Comparison of ENCODE assay signal across 16 cellular contexts in the genomic region with DNA sequence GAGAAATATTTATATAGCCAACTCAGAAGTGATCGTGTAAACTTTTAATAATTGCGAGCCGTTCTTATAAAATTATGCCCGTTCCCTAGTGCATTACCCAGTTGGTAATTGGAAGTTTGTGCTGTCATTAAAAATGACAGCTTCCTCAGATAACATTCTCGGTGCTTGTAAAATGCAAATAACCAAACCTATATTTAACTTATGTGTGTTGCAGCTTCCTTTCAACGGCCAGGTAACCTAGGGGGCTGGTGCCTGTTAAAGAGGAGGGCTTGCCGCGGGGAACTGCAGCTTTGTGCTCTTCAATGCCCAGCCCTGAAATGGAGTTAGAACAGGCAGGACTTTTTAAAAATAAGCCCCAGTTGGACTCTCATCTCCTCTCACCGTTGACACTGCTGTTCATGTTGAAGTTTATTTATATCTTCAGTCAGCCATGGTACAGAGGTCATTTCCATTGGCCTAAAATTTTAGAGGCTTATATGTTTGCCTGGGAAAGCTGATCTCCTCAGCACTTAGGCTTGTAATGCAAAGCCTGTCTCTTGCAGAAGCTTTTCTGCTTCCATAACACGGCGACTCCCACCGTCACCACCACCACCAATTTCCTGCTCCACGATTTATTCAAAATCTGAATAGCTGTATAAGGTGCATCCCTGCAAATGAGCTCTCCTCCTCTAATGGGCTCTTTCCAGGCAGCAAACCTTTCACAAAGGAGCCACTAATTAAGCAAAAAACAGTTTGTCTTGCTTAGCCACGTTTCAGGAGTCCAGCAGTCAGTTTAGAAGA.
DNase-seq lines count a peak whose midpoint lies in the region; ATAC-seq and TF ChIP-seq lines count a peak whose summit lies in the region.
"Had no signal": no experiment of that assay in that cellular context is flagged by ENCODE, and none has a peak within 500 bp of the region (broad histone marks: within the 10 kb centered on the region; RNA-seq: fewer than 3 reads in every experiment).

No MANE protein-coding gene starts in this region.

- H3K4me2 ChIP-seq in Karpas-422 (ENCODE audit: low read depth, low read length, poor library complexity, severe bottlenecking) (peak overlapping the region; percentile 74), OCI-LY7 (ENCODE audit: low read length) (peak overlapping the region; percentile 81)
- H3K4me2 ChIP-seq: BLaER1 treated with 17β-estradiol and CSF1 and Interleukin-3, amounts not matched to agents 10 nM and 100 nM had no signal

- POLR2A ChIA-PET in OCI-LY7 (lab: Charles Lee), result interaction anchor here (0.6 to 2.4 kb wide), 11 partner anchors 12 to 1710 kb away, joined by 3 to 10 read pairs (median 3); a partner anchor contains a TSS

- no peaks in the 10 kb centered on the region for H3K27me3 ChIP-seq in Karpas-422 (ENCODE audit: low read length)
- H3K27me3 ChIP-seq in vagina, result no peaks in the 10 kb centered on the region
- H3K27me3 ChIP-seq in MG63, result no peaks in the 10 kb centered on the region

- peak overlapping the region; percentile 33 for H3K4me3 Mint-ChIP-seq in memory B cell
- H3K4me3 Mint-ChIP-seq: HFFc6 had no signal

- H4K20me1 ChIP-seq in Karpas-422 (ENCODE audit: insufficient read depth, low read depth, low read length) (no peaks in the 10 kb centered on the region), OCI-LY7 (ENCODE audit: insufficient read depth, low read length) (no peaks in the 10 kb centered on the region)

- H3K27me3 Mint-ChIP-seq in memory B cell, result peaks cover 11% of the 10 kb centered on the region

- H2AFZ ChIP-seq in Karpas-422 (ENCODE audit: low read length), result peak overlapping the region; percentile 6; the same call in 1 of the 2 replicates
- H2AFZ ChIP-seq in OCI-LY7 (ENCODE audit: low read length), result peak overlapping the region; percentile 70; the same call in 1 of the 2 replicates

- no peaks in the 10 kb centered on the region; the same call in 1 of the 2 replicates for H3K36me3 ChIP-seq in Karpas-422 (ENCODE audit: insufficient read depth, low read length)
- H3K36me3 ChIP-seq in OCI-LY7 (ENCODE audit: insufficient read depth, low read length), result peaks cover 4% of the 10 kb centered on the region
- H3K36me3 ChIP-seq in vagina, result no peaks in the 10 kb centered on the region
- no peaks in the 10 kb centered on the region for H3K36me3 ChIP-seq in MG63
- H3K36me3 ChIP-seq: colonic mucosa, pancreas had no signal

- no peaks in the 10 kb centered on the region for H3K9me3 Mint-ChIP-seq in memory B cell
- H3K9me3 Mint-ChIP-seq: HFFc6 had no signal

- H3K27ac Mint-ChIP-seq in memory B cell, result no peak overlapping the region
- H3K27ac Mint-ChIP-seq: HFFc6 had no signal

- peak overlapping the region; percentile 43 for H3K9ac ChIP-seq in Karpas-422 (ENCODE audit: low read length)
- H3K9ac ChIP-seq: BLaER1 treated with 17β-estradiol and CSF1 and Interleukin-3, amounts not matched to agents 10 nM and 100 nM had no signal

- peaks cover 21% of the 10 kb centered on the region for H3K4me1 Mint-ChIP-seq in memory B cell

- H3K79me2 ChIP-seq in Karpas-422 (ENCODE audit: low read length), result no peaks in the 10 kb centered on the region
- H3K79me2 ChIP-seq in OCI-LY7 (ENCODE audit: insufficient read depth, low read depth, low read length), result no peaks in the 10 kb centered on the region

- H3K4me1 ChIP-seq in Karpas-422 (ENCODE audit: low read length), result peaks cover 50% of the 10 kb centered on the region
- H3K4me1 ChIP-seq in OCI-LY7 (ENCODE audit: insufficient read depth, low read length, poor library complexity, severe bottlenecking), result peaks cover 60% of the 10 kb centered on the region
- H3K4me1 ChIP-seq in vagina, result peaks cover 15% of the 10 kb centered on the region
- H3K4me1 ChIP-seq: colonic mucosa had no signal

- intact Hi-C loops in OCI-LY7 (cut with micrococcal nuclease; ENCODE audit: unreplicated experiment) (loop anchor here (1.0 to 2.0 kb wide), 2 partner anchors 126 to 188 kb away; a partner anchor contains a TSS), vagina (cut with DNase I) (no loop called here)

- no peak for TF ChIP-seq POLR2A in vagina (IDR thresholded peaks at IDR 0.05)

- no peaks in the 10 kb centered on the region for H3K9me3 ChIP-seq in Karpas-422 (ENCODE audit: low read length)
- H3K9me3 ChIP-seq in OCI-LY7 (ENCODE audit: low read length), result no peaks in the 10 kb centered on the region
- no peaks in the 10 kb centered on the region for H3K9me3 ChIP-seq in vagina
- no peaks in the 10 kb centered on the region for H3K9me3 ChIP-seq in MG63
- H3K9me3 ChIP-seq: BLaER1 treated with 17β-estradiol and CSF1 and Interleukin-3, amounts not matched to agents 10 nM and 100 nM; colonic mucosa; mucosa of descending colon; pancreas had no signal

- H3K9me2 ChIP-seq in Karpas-422 (replicated peaks; ENCODE audit: insufficient read depth, low read length) (no peaks in the 10 kb centered on the region), OCI-LY7 (ENCODE audit: insufficient read depth, low read length) (no peaks in the 10 kb centered on the region)

- DNase-seq in GM12865 (ENCODE audit: low read depth) (peak; percentile 46), Karpas-422 (peak; percentile 88), OCI-LY7 (ENCODE audit: low spot score) (peak; percentile 88), memory B cell (ENCODE audit: low spot score in 2 of 2) (no peak), vagina (ENCODE audit: extremely low spot score in 2 of 2) (no peak), NCI-H446 treated with DMSO at 0.1 percent for 48 hours (lab: John Stamatoyannopoulos, UW) (no peak), MG63 (no peak), UCSD-AML1 (lab: John Stamatoyannopoulos, UW; ENCODE audit: unreplicated experiment) (no peak)
- DNase-seq: activated effector memory CD4-positive, alpha-beta T cell treated with anti-CD3 and anti-CD28 coated beads, Interleukin-2, amount 50 U/mL, for 16 hours; colonic mucosa; HFFc6; islet precursor cell; PC-3 had no signal

- CTCF ChIA-PET in OCI-LY7 (lab: Charles Lee; ENCODE audit: unreplicated experiment), result interaction anchor here (0.9 to 1.3 kb wide), 4 partner anchors 21 to 150 kb away, joined by 3 to 4 read pairs (median 3); a partner anchor contains a TSS

- TF ChIP-seq CTCF in GM12865 (IDR thresholded peaks at IDR 0.05; ENCODE audit: insufficient read depth, low read depth, low read length, missing control alignments), result no peak
- no peak for TF ChIP-seq CTCF in OCI-LY7 (conservative IDR thresholded peaks at IDR 0.05; ENCODE audit: low read length)
- no peak for TF ChIP-seq CTCF in vagina (IDR thresholded peaks at IDR 0.05)

- TSS peak; percentile 90 for BruUV-seq in OCI-LY7 (replicated peaks; lab: Mats Ljungman, UMichigan)

- H3K4me3 ChIP-seq in GM12865 (ENCODE audit: low read depth, low read length) (no peak overlapping the region), Karpas-422 (ENCODE audit: low read length) (peak overlapping the region; percentile 56), OCI-LY7 (ENCODE audit: low read depth, low read length, poor library complexity, severe bottlenecking) (peak overlapping the region; percentile 57), vagina (no peak overlapping the region), MG63 (no peak overlapping the region)
- H3K4me3 ChIP-seq: BLaER1 treated with 17β-estradiol and CSF1 and Interleukin-3, amounts not matched to agents 10 nM and 100 nM; colonic mucosa; mucosa of descending colon; pancreas had no signal

- peak; percentile 49 for ATAC-seq in memory B cell (ENCODE audit: low read depth)
- ATAC-seq: PC-3 had no signal

- H3K36me3 Mint-ChIP-seq in memory B cell, result no peaks in the 10 kb centered on the region

- H3K27ac ChIP-seq in Karpas-422 (ENCODE audit: low read length) (peak overlapping the region; percentile 78), OCI-LY7 (ENCODE audit: low read depth, low read length, poor library complexity, severe bottlenecking) (peak overlapping the region; percentile 94), vagina (no peak overlapping the region)
- H3K27ac ChIP-seq: BLaER1 treated with 17β-estradiol and CSF1 and Interleukin-3, amounts not matched to agents 10 nM and 100 nM; colonic mucosa; pancreas had no signal

Comparison
In these comparisons a context has a peak if more than half of its experiments do, and no peak if none do; other contexts are left out.
1. DNase-seq: peak in GM12865 (single experiment), Karpas-422 (single experiment) and OCI-LY7 (single experiment); none in memory B cell (0 of 2), vagina (0 of 2), NCI-H446 treated with DMSO at 0.1 percent for 48 hours (single experiment), MG63 (single experiment) and UCSD-AML1 (single experiment).
2. H3K4me3 ChIP-seq: peak in Karpas-422 (single experiment) and OCI-LY7 (single experiment); none in GM12865 (single experiment), vagina (0 of 2) and MG63 (single experiment).